ENCODE assay signal across 23 cellular contexts in genomic region chr16:62929593-62929992, GRCh38.
"Had no signal": no experiment of that assay in that cellular context is flagged by ENCODE, and none has a peak within 500 bp of the region (broad histone marks: within the 10 kb centered on the region; RNA-seq: fewer than 3 reads in every experiment).

No MANE protein-coding gene starts in this region.

- DNase-seq: stimulated activated CD4-positive, alpha-beta T cell treated with anti-CD3 and anti-CD28 coated beads, Interleukin-2, amount 100 ng/mL, for 24 hours; stimulated activated CD4-positive, alpha-beta T cell treated with anti-CD3 and anti-CD28 coated beads, Interleukin-2, amount 100 ng/mL, for 48 hours; stimulated activated CD4-positive, alpha-beta T cell treated with anti-CD3 and anti-CD28 coated beads, Interleukin-4, amount 100 ng/mL, for 1 hour; stimulated activated CD4-positive, alpha-beta T cell treated with anti-CD3 and anti-CD28 coated beads, Interleukin-4, amount 100 ng/mL, for 24 hours; stimulated activated CD4-positive, alpha-beta T cell treated with anti-CD3 and anti-CD28 coated beads, Interleukin-4, amount 100 ng/mL, for 4 hours; stimulated activated CD8-positive, alpha-beta memory T cell treated with anti-CD3 and anti-CD28 coated beads, Interleukin-4, amount 100 ng/mL, for 48 hours; stimulated activated naive B cell treated with anti-CD40 and anti-IgM and Interleukin-4, amounts not matched to agents 10 μg/mL and 1 μg/mL and 100 μg/mL, for 72 hours; stimulated activated naive CD4-positive, alpha-beta T cell treated with Interleukin-2 at 50 U/mL for 16 hours; stimulated activated naive CD8-positive, alpha-beta T cell treated with anti-CD3 and anti-CD28 coated beads, Interleukin-15, amount 100 ng/mL, for 72 hours; stimulated activated naive CD8-positive, alpha-beta T cell treated with anti-CD3 and anti-CD28 coated beads, Interleukin-15, Interleukin-2, amounts not matched to agents 100 U/mL and 50 U/mL, for 24 hours; stomach; substantia nigra; testis; thyroid gland; tibial artery; transverse colon; upper lobe of left lung; upper lobe of right lung; uterus had no signal

- H3K36me3 ChIP-seq: stomach, suprapubic skin, thoracic aorta, thyroid gland, tibial artery, tibial nerve, transverse colon, upper lobe of left lung, upper lobe of right lung, uterus, vagina had no signal

- H3K27me3 ChIP-seq: stomach, suprapubic skin, testis, thyroid gland, tibial artery, tibial nerve, transverse colon, upper lobe of left lung, upper lobe of right lung, uterus, vagina had no signal

- H3K4me3 ChIP-seq: stomach, suprapubic skin, testis, thoracic aorta, thyroid gland, tibial artery, tibial nerve, transverse colon, upper lobe of left lung, upper lobe of right lung, uterus, vagina had no signal

- H3K9me3 ChIP-seq: stomach, suprapubic skin, testis, thoracic aorta, thyroid gland, tibial artery, tibial nerve, transverse colon, upper lobe of left lung, upper lobe of right lung, uterus, vagina had no signal

- H3K27ac ChIP-seq: stomach, suprapubic skin, testis, thoracic aorta, thyroid gland, tibial artery, tibial nerve, transverse colon, upper lobe of left lung, upper lobe of right lung, uterus, vagina had no signal

- H3K4me1 ChIP-seq: stomach, suprapubic skin, testis, thyroid gland, tibial artery, tibial nerve, transverse colon, upper lobe of left lung, upper lobe of right lung, uterus, vagina had no signal
